18 cellular contexts compared by ENCODE assay signal in genomic region chr5:50863771-50864170, GRCh38.
DNase-seq lines count a peak whose midpoint lies in the region; ATAC-seq and TF ChIP-seq lines count a peak whose summit lies in the region.
"Had no signal": no experiment of that assay in that cellular context is flagged by ENCODE, and none has a peak within 500 bp of the region (broad histone marks: within the 10 kb centered on the region; RNA-seq: fewer than 3 reads in every experiment).

No MANE protein-coding gene starts in this region.

- peaks cover 4% of the 10 kb centered on the region; the same call in 1 of the 2 replicates for H3K4me1 ChIP-seq in DOHH2 (ENCODE audit: control insufficient read depth, low read length)
- H3K4me1 ChIP-seq in OCI-LY7 (ENCODE audit: insufficient read depth, low read length, poor library complexity, severe bottlenecking), result peaks cover 7% of the 10 kb centered on the region

- no TSS peak for BruUV-seq in OCI-LY7 (replicated peaks; lab: Mats Ljungman, UMichigan)

- H2AFZ ChIP-seq in OCI-LY7 (ENCODE audit: low read length), result no peak overlapping the region; the same call in 1 of the 2 replicates

- POLR2A ChIA-PET in OCI-LY7 (lab: Charles Lee), result interaction anchor here (0.6 to 2.2 kb wide), 4 partner anchors 11 to 143 kb away, joined by 3 to 6 read pairs (median 4); no protein-coding TSS in a partner anchor

- no peaks in the 10 kb centered on the region for H3K36me3 ChIP-seq in DOHH2 (ENCODE audit: control insufficient read depth, low read length)
- no peaks in the 10 kb centered on the region; the same call in 1 of the 2 replicates for H3K36me3 ChIP-seq in OCI-LY7 (ENCODE audit: insufficient read depth, low read length)
- H3K36me3 ChIP-seq: BLaER1 treated with 17β-estradiol and CSF1 and Interleukin-3, amounts not matched to agents 10 nM and 100 nM had no signal

- H4K20me1 ChIP-seq in DOHH2 (ENCODE audit: control insufficient read depth, insufficient read depth, low read depth, low read length), result no peaks in the 10 kb centered on the region
- H4K20me1 ChIP-seq in OCI-LY7 (ENCODE audit: insufficient read depth, low read length), result no peaks in the 10 kb centered on the region
- H4K20me1 ChIP-seq: BLaER1 treated with 17β-estradiol and CSF1 and Interleukin-3, amounts not matched to agents 10 nM and 100 nM had no signal

- H3K9me3 ChIP-seq in DOHH2 (ENCODE audit: control insufficient read depth, insufficient read depth, low read length) (no peaks in the 10 kb centered on the region), OCI-LY7 (ENCODE audit: low read length) (no peaks in the 10 kb centered on the region; the same call in 1 of the 2 replicates)
- H3K9me3 ChIP-seq: BLaER1 treated with 17β-estradiol and CSF1 and Interleukin-3, amounts not matched to agents 10 nM and 100 nM had no signal

- H3K79me2 ChIP-seq in DOHH2 (ENCODE audit: control insufficient read depth, low read length) (no peaks in the 10 kb centered on the region), OCI-LY7 (ENCODE audit: insufficient read depth, low read depth, low read length) (no peaks in the 10 kb centered on the region)

- no peaks in the 10 kb centered on the region for H3K9me2 ChIP-seq in DOHH2 (replicated peaks; ENCODE audit: control insufficient read depth, low read length)
- H3K9me2 ChIP-seq in OCI-LY7 (ENCODE audit: insufficient read depth, low read length), result no peaks in the 10 kb centered on the region

- TF ChIP-seq CTCF in DOHH2 (IDR thresholded peaks at IDR 0.05; ENCODE audit: low read depth, low read length, poor library complexity, severe bottlenecking), result no peak
- TF ChIP-seq CTCF in OCI-LY7 (conservative IDR thresholded peaks at IDR 0.05; ENCODE audit: low read length), result no peak

- intact Hi-C loops in OCI-LY7 (cut with micrococcal nuclease; ENCODE audit: unreplicated experiment), result no loop called here

- H3F3A ChIP-seq in DOHH2 (ENCODE audit: control insufficient read depth, insufficient read depth), result no peaks in the 10 kb centered on the region

- CTCF ChIA-PET in OCI-LY7 (lab: Charles Lee; ENCODE audit: unreplicated experiment), result no interaction called here

- H3K27ac ChIP-seq in DOHH2 (ENCODE audit: low read depth, low read length), result no peak overlapping the region
- H3K27ac ChIP-seq in OCI-LY7 (ENCODE audit: low read depth, low read length, poor library complexity, severe bottlenecking), result no peak overlapping the region
- H3K27ac ChIP-seq: 22Rv1; BLaER1 treated with 17β-estradiol and CSF1 and Interleukin-3, amounts not matched to agents 10 nM and 100 nM had no signal

- H3K27me3 ChIP-seq in DOHH2 (ENCODE audit: control insufficient read depth, low read length), result no peaks in the 10 kb centered on the region
- H3K27me3 ChIP-seq: BLaER1 treated with 17β-estradiol and CSF1 and Interleukin-3, amounts not matched to agents 10 nM and 100 nM had no signal

- peak; percentile 56 for ATAC-seq in HG02884 (IDR thresholded peaks at IDR 0.05; ENCODE audit: unreplicated experiment)
- ATAC-seq: CD8-positive, alpha-beta T cell; HCT116 had no signal

- DNase-seq in OCI-LY7 (ENCODE audit: low spot score) (no peak), medulla oblongata (ENCODE audit: extremely low spot score) (peak; percentile 52), cerebellar nuclear complex (lab: John Stamatoyannopoulos, UW) (no peak), 8988T (no peak), GM03348 (ENCODE audit: low spot score) (no peak)
- DNase-seq in activated CD4-positive, alpha-beta T cell treated with anti-CD3 and anti-CD28 coated beads for 48 hours, result no peak
- DNase-seq: Calu3; CD8-positive, alpha-beta T cell; DMS79 treated with DMSO at 0.1 percent for 48 hours; EL; GOT3; H7; HFFc6 had no signal

- no peak overlapping the region for H3K4me3 ChIP-seq in DOHH2 (ENCODE audit: low read length)
- no peak overlapping the region for H3K4me3 ChIP-seq in OCI-LY7 (ENCODE audit: low read depth, low read length, poor library complexity, severe bottlenecking)
- H3K4me3 ChIP-seq: BLaER1 treated with 17β-estradiol and CSF1 and Interleukin-3, amounts not matched to agents 10 nM and 100 nM had no signal

- H3K4me2 ChIP-seq in DOHH2 (ENCODE audit: low read length) (peak overlapping the region; percentile 22; the same call in 1 of the 2 replicates), OCI-LY7 (ENCODE audit: low read length) (peak overlapping the region; percentile 8; the same call in 1 of the 2 replicates)
- H3K4me2 ChIP-seq: BLaER1 treated with 17β-estradiol and CSF1 and Interleukin-3, amounts not matched to agents 10 nM and 100 nM had no signal
